24 cellular contexts compared by ENCODE assay signal in the genomic region with DNA sequence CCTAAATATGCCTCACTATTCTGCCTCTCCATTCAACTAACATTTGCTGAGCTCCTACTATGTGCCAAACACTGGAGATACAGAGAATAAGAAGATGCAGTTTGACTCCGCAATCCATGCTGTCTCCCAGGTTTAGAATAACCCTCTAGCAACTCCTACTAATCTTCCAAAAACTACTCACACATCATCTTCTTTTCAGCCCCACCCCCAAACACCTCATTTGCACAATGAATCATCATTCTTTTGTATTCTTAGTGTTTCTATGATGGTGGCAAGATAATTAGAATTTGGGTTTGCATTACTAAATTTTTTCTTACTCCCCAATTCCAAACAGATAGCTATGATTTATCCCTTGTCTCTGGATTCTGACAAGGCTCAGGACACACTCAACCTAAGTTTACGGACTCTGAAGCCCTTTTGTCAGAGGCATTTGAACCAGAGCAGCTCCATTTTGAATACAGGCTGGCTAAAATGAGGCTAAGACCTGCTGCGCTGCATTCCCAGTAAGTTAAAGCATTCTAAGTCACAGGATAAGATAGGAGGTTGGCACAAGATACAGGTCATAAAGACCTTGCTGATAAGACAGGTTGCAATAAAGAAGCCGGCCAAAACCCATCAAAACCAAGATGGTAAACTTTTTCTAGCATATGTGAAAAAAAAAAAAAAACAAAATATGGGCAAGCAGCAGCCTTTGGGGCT.
"Had no signal": no experiment of that assay in that cellular context is flagged by ENCODE, and none has a peak within 500 bp of the region (broad histone marks: within the 10 kb centered on the region; RNA-seq: fewer than 3 reads in every experiment).

No MANE protein-coding gene starts in this region.

- H3K36me3 ChIP-seq: esophagus squamous epithelium, gastroesophageal sphincter had no signal

- H3K4me1 ChIP-seq: body of pancreas, esophagus squamous epithelium, gastroesophageal sphincter had no signal

- ATAC-seq: activated naive CD4-positive, alpha-beta T cell treated with anti-CD3 and anti-CD28 coated beads, Interleukin-2, amount 50 U/mL, for 72 hours; activated T-cell treated with anti-CD3 and anti-CD28 coated beads, Interleukin-2, amount 50 U/mL, for 72 hours; body of pancreas; gastroesophageal sphincter had no signal

- H3K27me3 ChIP-seq: body of pancreas, esophagus squamous epithelium, gastroesophageal sphincter had no signal

- H3K27ac ChIP-seq: body of pancreas, epithelial cell of prostate, esophagus squamous epithelium, gastroesophageal sphincter had no signal

- H3K9me3 ChIP-seq: body of pancreas, esophagus squamous epithelium, gastroesophageal sphincter had no signal

- DNase-seq: activated CD4-positive, alpha-beta memory T cell treated with anti-CD3 and anti-CD28 coated beads, Interleukin-2, amount 10 ng/mL, durations not matched to agents 7 days and 5 days; activated CD4-positive, alpha-beta T cell treated with anti-CD3 and anti-CD28 coated beads for 1 hour; activated CD4-positive, alpha-beta T cell treated with anti-CD3 and anti-CD28 coated beads for 4 hours; activated CD4-positive, alpha-beta T cell treated with anti-CD3 and anti-CD28 coated beads, Interleukin-2, amount 10 ng/mL, durations not matched to agents 7 days and 5 days; activated CD4-positive, alpha-beta T cell treated with anti-CD3 and anti-CD28 coated beads, Interleukin-2, amount 50 U/mL, for 4 hours; activated CD4-positive, CD25-positive, alpha-beta regulatory T cell; activated CD8-positive, alpha-beta memory T cell treated with anti-CD3 and anti-CD28 coated beads, Interleukin-2, amount 50 U/mL, for 48 hours; activated gamma-delta T cell; activated naive CD4-positive, alpha-beta T cell; activated naive CD4-positive, alpha-beta T cell treated with anti-CD3 and anti-CD28 coated beads, Interleukin-2, amount 10 ng/mL, durations not matched to agents 7 days and 5 days; activated naive CD8-positive, alpha-beta T cell treated with anti-CD3 and anti-CD28 coated beads, Interleukin-2, amount 10 ng/mL, durations not matched to agents 7 days and 5 days; activated T-cell treated with anti-CD3 and anti-CD28 coated beads for 4 hours; activated T-cell treated with anti-CD3 and anti-CD28 coated beads, Interleukin-2, amount 50 U/mL, for 24 hours; activated T-cell treated with anti-CD3 and anti-CD28 coated beads, Interleukin-2, amount 50 U/mL, for 72 hours; amniotic stem cell; anterior cingulate cortex; body of pancreas; effector memory CD4-positive, alpha-beta T cell; esophagus squamous epithelium; foreskin melanocyte; T-helper 2 cell had no signal

- H3K4me3 ChIP-seq: body of pancreas, esophagus squamous epithelium, gastroesophageal sphincter had no signal
